Comparison of ENCODE assay signal across 7 cellular contexts in the genomic region with DNA sequence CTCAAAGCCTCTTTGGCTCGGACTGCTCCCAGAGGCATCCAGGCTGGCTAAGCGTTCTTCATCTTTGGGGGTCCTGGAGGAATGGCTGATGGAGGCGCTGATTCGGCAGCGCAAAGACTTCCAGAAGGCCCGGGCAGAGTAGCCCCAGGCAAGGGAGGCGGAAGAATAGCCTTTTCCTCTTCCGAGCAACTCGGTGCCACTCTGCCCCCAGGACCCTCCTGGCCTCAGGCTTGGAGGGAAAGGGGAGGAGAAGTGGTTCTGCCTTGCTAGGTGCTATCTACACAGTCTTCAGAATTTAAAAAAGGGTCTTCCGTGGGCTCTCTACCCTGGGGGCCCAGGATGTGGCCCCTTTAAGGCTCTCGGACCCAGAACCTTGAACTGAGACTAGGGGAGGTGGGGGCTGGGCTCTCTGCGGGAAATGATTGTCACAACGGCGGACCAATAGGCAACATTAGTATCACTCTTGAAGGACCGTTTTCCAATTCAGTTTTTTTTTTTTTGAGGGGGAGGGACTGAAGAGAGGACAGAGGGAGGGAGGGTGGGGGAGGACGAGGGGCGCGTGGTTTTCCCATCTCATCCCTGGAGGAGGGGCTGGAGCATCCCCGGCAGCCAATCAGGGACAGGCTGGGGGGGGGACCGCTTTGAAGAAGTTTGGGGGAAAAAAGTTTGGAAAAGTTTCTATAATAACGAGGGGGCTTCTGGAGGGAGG. TPM values are rescaled to one million over a fixed set of nuclear protein-coding genes. Genes with fewer than 3 reads are reported as not detected.
DNase-seq lines count a peak whose midpoint lies in the region; TF ChIP-seq lines count a peak whose summit lies in the region.

A gene (plus strand): TSS at position 679 of the 709 bp plus-strand sequence. CDS start 157 bp downstream, outside the sequence.

- peak within 1 kb of the TSS; percentile 55 for H3K27ac Mint-ChIP-seq in stimulated activated naive CD8-positive, alpha-beta T cell treated with anti-CD3 and anti-CD28 coated beads, Interleukin-15, Interleukin-2, amounts not matched to agents 100 ng/mL and 50 ng/mL, for 24 hours

- H3K9ac ChIP-seq in HUES64 (ENCODE audit: low read depth, low read length) = peak within 1 kb of the TSS; percentile 67

- H3K9me3 Mint-ChIP-seq in stimulated activated naive CD8-positive, alpha-beta T cell treated with anti-CD3 and anti-CD28 coated beads, Interleukin-15, Interleukin-2, amounts not matched to agents 100 ng/mL and 50 ng/mL, for 24 hours = no peaks in the 10 kb centered on the region

- peak within 1 kb of the TSS; percentile 73 for H3K4me3 Mint-ChIP-seq in stimulated activated naive CD8-positive, alpha-beta T cell treated with anti-CD3 and anti-CD28 coated beads, Interleukin-15, Interleukin-2, amounts not matched to agents 100 ng/mL and 50 ng/mL, for 24 hours

- H3K4me3 ChIP-seq in HUES64 (ENCODE audit: low read length) = peak within 1 kb of the TSS; percentile 63

- H3K27me3 Mint-ChIP-seq in stimulated activated naive CD8-positive, alpha-beta T cell treated with anti-CD3 and anti-CD28 coated beads, Interleukin-15, Interleukin-2, amounts not matched to agents 100 ng/mL and 50 ng/mL, for 24 hours = peaks cover 32% of the 10 kb centered on the region

- DNase-seq in GM13976 (ENCODE audit: low spot score) (peak; percentile 75), RPMI8226 (peak; percentile 69), dedifferentiated amniotic fluid mesenchymal stem cell (ENCODE audit: extremely low spot score) (peak; percentile 95), left kidney (ENCODE audit: low read depth, low spot score) (peak; percentile 96), NCI-H226 (no peak)

- peaks cover 10% of the 10 kb centered on the region; the same call in 1 of the 2 replicates for H3K4me1 ChIP-seq in HUES64 (ENCODE audit: insufficient read depth, low read length)

- TF ChIP-seq CTCF in GM13976 (IDR thresholded peaks at IDR 0.05; ENCODE audit: borderline replicate concordance, control extremely low read depth, extremely low read depth, insufficient read depth, missing control alignments) = no peak

- whole genome bisulfite sequencing in HUES64 = 1% methylated on average over 21 of the region's 21 CpGs

- in situ Hi-C loops in GM13976 (cut with MboI; ENCODE audit: low sequenced_read_pairs, unreplicated experiment) = loop anchor here (10.0 kb wide), 1 partner anchor 67 kb away; no protein-coding TSS in a partner anchor

- 0 out of 2 replicates have a peak, but pooled peaks cover 3% of the 10 kb centered on the region for H3K27me3 ChIP-seq in HUES64 (ENCODE audit: insufficient read depth, low read length)

- H3K36me3 Mint-ChIP-seq in stimulated activated naive CD8-positive, alpha-beta T cell treated with anti-CD3 and anti-CD28 coated beads, Interleukin-15, Interleukin-2, amounts not matched to agents 100 ng/mL and 50 ng/mL, for 24 hours (ENCODE audit: low read depth) = no peaks in the 10 kb centered on the region

- H3K4me1 Mint-ChIP-seq in stimulated activated naive CD8-positive, alpha-beta T cell treated with anti-CD3 and anti-CD28 coated beads, Interleukin-15, Interleukin-2, amounts not matched to agents 100 ng/mL and 50 ng/mL, for 24 hours (ENCODE audit: low read depth) = peaks cover 31% of the 10 kb centered on the region

- H3K36me3 ChIP-seq in HUES64 (ENCODE audit: insufficient read depth, low read length) = peaks cover 7% of the 10 kb centered on the region

- H3K27ac ChIP-seq in HUES64 (ENCODE audit: low read depth, low read length) = peak within 1 kb of the TSS; percentile 87

- no peaks in the 10 kb centered on the region for H3K9me3 ChIP-seq in HUES64 (ENCODE audit: insufficient read depth, low read depth, low read length)

RNA-seq across cellular contexts. Expression of the gene that starts here (rescaled TPM):
- 19.3 TPM for polyA plus RNA-seq in HUES64 (2013, experiment 1 of 2)
- 28.7 TPM for polyA plus RNA-seq in HUES64 (2013, experiment 2 of 2)
